In genomic region chr1:14969006-14969405, GRCh38 we compare ENCODE assay signal across 10 cellular contexts.
A peak's percentile ranks its signal among the peaks of the same experiment; 100 is the strongest.
DNase-seq lines count a peak whose midpoint lies in the region; ATAC-seq, FAIRE-seq and TF ChIP-seq lines count a peak whose summit lies in the region.
"Had no signal": no experiment of that assay in that cellular context is flagged by ENCODE, and none has a peak within 500 bp of the region (broad histone marks: within the 10 kb centered on the region; RNA-seq: fewer than 3 reads in every experiment).

No MANE protein-coding gene starts in this region.

- TF ChIP-seq CTCF in gastroesophageal sphincter (IDR thresholded peaks at IDR 0.05), result no peak

- H3K4me3 ChIP-seq in gastroesophageal sphincter, result no peak overlapping the region

- no peak for TF ChIP-seq POLR2A in gastroesophageal sphincter (IDR thresholded peaks at IDR 0.05)

- no peak for ATAC-seq in gastroesophageal sphincter
- ATAC-seq in GM18868 (IDR thresholded peaks at IDR 0.05; ENCODE audit: unreplicated experiment), result no peak
- ATAC-seq in GM19324 (IDR thresholded peaks at IDR 0.05; ENCODE audit: low FRiP score, unreplicated experiment), result no peak

- peak overlapping the region in 3 of 4 donors; percentile 51 to 69 (median 64) for H3K27ac ChIP-seq in gastroesophageal sphincter

- no peaks in the 10 kb centered on the region for H3K27me3 ChIP-seq in gastroesophageal sphincter

- no peak for TF ChIP-seq EP300 in gastroesophageal sphincter (IDR thresholded peaks at IDR 0.05)

- H3K9me3 ChIP-seq in gastroesophageal sphincter, result peaks cover 0 to 9% (median 0%) of the 10 kb centered on the region in 3 donors

- H3K36me3 ChIP-seq in gastroesophageal sphincter, result no peaks in the 10 kb centered on the region

- DNase-seq in HK-2 (ENCODE audit: unreplicated experiment) (peak; percentile 27), activated T-cell treated with anti-CD3 and anti-CD28 coated beads for 48 hours (ENCODE audit: low read depth) (peak; percentile 31), NCI-H1417 treated with DMSO at 0.1 percent for 48 hours (lab: John Stamatoyannopoulos, UW) (no peak), frontal cortex (ENCODE audit: low spot score in 2 of 2) (no peak)
- peak; percentile 18 for DNase-seq in stimulated activated CD4-positive, alpha-beta T cell treated with anti-CD3 and anti-CD28 coated beads, Interleukin-4, amount 100 ng/mL, for 24 hours
- DNase-seq: activated B cell treated with CpG ODN at 0.5 μM for 24 hours, NCI-H2107 had no signal

- H3K4me1 ChIP-seq in gastroesophageal sphincter, result peaks cover 0 to 42% (median 20%) of the 10 kb centered on the region in 3 donors

- no peak for FAIRE-seq in frontal cortex (lab: Jason Lieb, UNC)

- WGBS in gastroesophageal sphincter (ENCODE audit: low coverage in 1 of 2), 2 donors, result 92% methylated on average over 4 of the region's 7 CpGs; no CpG with 5 or more reads in 1 of the 2 donors

Comparison
In these comparisons a context has a peak if more than half of its experiments do, and no peak if none do; other contexts are left out.
1. DNase-seq: peak in HK-2 (single experiment), activated T-cell treated with anti-CD3 and anti-CD28 coated beads for 48 hours (single experiment) and stimulated activated CD4-positive, alpha-beta T cell treated with anti-CD3 and anti-CD28 coated beads, Interleukin-4, amount 100 ng/mL, for 24 hours (single experiment); none in NCI-H1417 treated with DMSO at 0.1 percent for 48 hours (single experiment) and frontal cortex (0 of 2).